Comparison of ENCODE assay signal across 20 cellular contexts in genomic region chr7:84950836-84951235, GRCh38.
A peak's percentile ranks its signal among the peaks of the same experiment; 100 is the strongest.
DNase-seq lines count a peak whose midpoint lies in the region; ATAC-seq and TF ChIP-seq lines count a peak whose summit lies in the region.
"Had no signal": no experiment of that assay in that cellular context is flagged by ENCODE, and none has a peak within 500 bp of the region (broad histone marks: within the 10 kb centered on the region; RNA-seq: fewer than 3 reads in every experiment).

No MANE protein-coding gene starts in this region.

- DNase-seq in AG08395 (ENCODE audit: low spot score): peak; percentile 28
- DNase-seq in KBM-7: peak; percentile 16
- peak; percentile 31 for DNase-seq in SKM-1 treated with dmso at 0.1 percent for 144 hours (lab: John Stamatoyannopoulos, UW; ENCODE audit: unreplicated experiment)
- DNase-seq in fibroblast of pulmonary artery (ENCODE audit: low read depth): peak; percentile 53
- no peak for DNase-seq in activated gamma-delta T cell treated with Interleukin-2 at 50 U/mL for 16 hours
- no peak for DNase-seq in foreskin melanocyte
- DNase-seq: ACHN; activated CD8-positive, alpha-beta T cell treated with anti-CD3 and anti-CD28 coated beads, Interleukin-2, amount 10 ng/mL, durations not matched to agents 7 days and 5 days; adrenal gland; erythroblast; GF-D8; hypothalamus; NCI-H1417 treated with DMSO at 0.1 percent for 48 hours; NCI-H226; PC-9; transverse colon had no signal

- TF ChIP-seq CTCF in fibroblast of pulmonary artery (IDR thresholded peaks at IDR 0.05; ENCODE audit: low read length, missing control alignments): no peak

- ATAC-seq in GM21390 (IDR thresholded peaks at IDR 0.05; ENCODE audit: unreplicated experiment) (no peak), GM21447 (IDR thresholded peaks at IDR 0.05; ENCODE audit: unreplicated experiment) (no peak)
- ATAC-seq: activated CD8-positive, alpha-beta T cell treated with anti-CD3 and anti-CD28 coated beads, Interleukin-2, amount 10 ng/mL, durations not matched to agents 7 days and 5 days; left lobe of liver; stimulated activated memory B cell treated with anti-CD40 and anti-IgM and Interleukin-4, amounts not matched to agents 10 μg/mL and 1 μg/mL and 100 μg/mL, for 72 hours had no signal

- H3K4me3 ChIP-seq in fibroblast of pulmonary artery (replicated peaks; ENCODE audit: low read depth, low read length): no peak overlapping the region
- H3K4me3 ChIP-seq: adrenal gland, PC-9, transverse colon had no signal

- in situ Hi-C loops in KBM-7 (cut with MboI; ENCODE audit: low pct_unique_long_range_greater_than_20kb, low sequenced_read_pairs): no loop called here

Comparison
In these comparisons a context has a peak if more than half of its experiments do, and no peak if none do; other contexts are left out.
1. DNase-seq: peak in AG08395 (single experiment), KBM-7 (single experiment), SKM-1 treated with dmso at 0.1 percent for 144 hours (single experiment) and fibroblast of pulmonary artery (single experiment); none in activated gamma-delta T cell treated with Interleukin-2 at 50 U/mL for 16 hours (single experiment) and foreskin melanocyte (single experiment).